In genomic region chr1:192809286-192810252, GRCh38 we compare ENCODE assay signal across 1 cellular context.
TF ChIP-seq lines count a peak whose summit lies in the region.

No MANE protein-coding gene starts in this region.

TF ChIP-seq in K562, 482 proteins besides CTCF, POLR2A, EP300 and RAD21 (continued from another document and continues in another):
- TF ChIP-seq SMAD2 (IDR thresholded peaks at IDR 0.05; ENCODE audit: low read depth, low read length) (no peak), ZBTB9 (CRISPR knock-in tag; IDR thresholded peaks at IDR 0.05) (no peak), RBM34 (IDR thresholded peaks at IDR 0.05; ENCODE audit: borderline replicate concordance, insufficient read depth, low read length) (no peak), ETV1 (tag; conservative IDR thresholded peaks at IDR 0.05; ENCODE audit: low read depth) (no peak), HNRNPK (IDR thresholded peaks at IDR 0.05; ENCODE audit: low read depth, low read length, poor library complexity, severe bottlenecking) (no peak), CREB1 (IDR thresholded peaks at IDR 0.05) (peak; percentile 91), CREB1 (CRISPR knock-in tag; IDR thresholded peaks at IDR 0.05) (no peak), THAP12 (CRISPR knock-in tag; IDR thresholded peaks at IDR 0.05) (no peak), MTA3 (IDR thresholded peaks at IDR 0.05; ENCODE audit: borderline replicate concordance) (no peak), ZNF707 (CRISPR knock-in tag; conservative IDR thresholded peaks at IDR 0.05) (no peak), PML (IDR thresholded peaks at IDR 0.05; ENCODE audit: low read length) (0 out of 2 replicates have a peak, but pooled peaks have one; percentile 1), KDM4B (IDR thresholded peaks at IDR 0.05; ENCODE audit: borderline replicate concordance in 2 of 2, low read depth in 1 of 2) (no peak), ZNF311 (CRISPR knock-in tag; IDR thresholded peaks at IDR 0.05) (no peak), EHMT2 (IDR thresholded peaks at IDR 0.05) (no peak), CBX5 (IDR thresholded peaks at IDR 0.05; ENCODE audit: borderline replicate concordance, low read depth) (no peak), MYC (IDR thresholded peaks at IDR 0.05; ENCODE audit: low read depth, low read length) (no peak), MYC (CRISPR knock-in tag; IDR thresholded peaks at IDR 0.05; ENCODE audit: borderline replicate concordance, low read depth) (no peak), ZNF717 (CRISPR knock-in tag; IDR thresholded peaks at IDR 0.05) (no peak), ZEB2 (IDR thresholded peaks at IDR 0.05) (no peak), ZNF780A (CRISPR knock-in tag; IDR thresholded peaks at IDR 0.05) (no peak), TEAD4 (IDR thresholded peaks at IDR 0.05; ENCODE audit: low read length) (no peak), TEAD4 (CRISPR knock-in tag; IDR thresholded peaks at IDR 0.05; ENCODE audit: borderline replicate concordance) (no peak), ZNF655 (CRISPR knock-in tag; IDR thresholded peaks at IDR 0.05) (no peak), STAT5B (CRISPR knock-in tag; IDR thresholded peaks at IDR 0.05) (no peak), HDAC1 (IDR thresholded peaks at IDR 0.05) (no peak; a peak in 2 of 4 replicates), ZNF277 (CRISPR knock-in tag; IDR thresholded peaks at IDR 0.05; ENCODE audit: borderline replicate concordance) (no peak), TFAM (CRISPR knock-in tag; conservative IDR thresholded peaks at IDR 0.05) (no peak), LEF1 (IDR thresholded peaks at IDR 0.05) (no peak), PHB (CRISPR knock-in tag; IDR thresholded peaks at IDR 0.05) (no peak), ZFP91 (CRISPR knock-in tag; IDR thresholded peaks at IDR 0.05) (0 out of 2 replicates have a peak, but pooled peaks have one; percentile 4), CHD7 (IDR thresholded peaks at IDR 0.05; ENCODE audit: low read depth, low read length) (no peak), FOS (IDR thresholded peaks at IDR 0.05; ENCODE audit: extremely low read depth, insufficient read length) (no peak), ILF3 (IDR thresholded peaks at IDR 0.05; ENCODE audit: borderline replicate concordance) (no peak; the same call in 1 of the 2 replicates), NR4A1 (CRISPR knock-in tag; IDR thresholded peaks at IDR 0.05) (no peak), NR4A1 (tag; IDR thresholded peaks at IDR 0.05) (no peak), ZBTB43 (CRISPR knock-in tag; IDR thresholded peaks at IDR 0.05) (no peak), ATF1 (CRISPR knock-in tag; IDR thresholded peaks at IDR 0.05) (no peak), ATF1 (tag; IDR thresholded peaks at IDR 0.05) (peak; percentile 87), HDAC8 (tag; IDR thresholded peaks at IDR 0.05) (no peak), CREB3 (tag; conservative IDR thresholded peaks at IDR 0.05; ENCODE audit: low read depth) (no peak), ZNF212 (CRISPR knock-in tag; IDR thresholded peaks at IDR 0.05) (no peak), FOXA3 (CRISPR knock-in tag; conservative IDR thresholded peaks at IDR 0.05 in 1 of 2, IDR thresholded peaks at IDR 0.05 in 1 of 2) (no peak), NFE2 (IDR thresholded peaks at IDR 0.05; ENCODE audit: low read depth) (no peak), C11orf30 (IDR thresholded peaks at IDR 0.05; ENCODE audit: low read depth) (peak; percentile 39; the same call in 1 of the 2 replicates), ZSCAN29 (IDR thresholded peaks at IDR 0.05) (no peak)
